Comparison of ENCODE assay signal across 8 cellular contexts in the genomic region with DNA sequence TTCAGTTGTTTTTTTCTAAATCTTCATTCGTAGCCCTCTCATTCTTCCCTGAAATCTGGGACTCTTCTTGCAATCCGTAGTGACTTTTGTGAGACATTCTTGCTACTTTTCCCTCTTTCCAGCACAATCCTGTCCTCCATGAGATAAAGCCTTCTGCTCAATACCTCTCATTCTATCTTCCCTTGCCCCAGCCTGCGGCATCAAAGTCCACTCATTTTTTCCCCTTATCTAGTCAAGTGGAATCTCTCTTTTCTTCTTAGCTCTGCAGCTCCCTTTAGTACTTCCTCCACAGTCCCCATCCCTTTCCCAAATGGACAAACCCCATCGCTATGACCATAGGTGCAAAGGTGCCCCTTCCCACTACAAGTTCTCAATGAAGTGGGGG.
"Had no signal": no experiment of that assay in that cellular context is flagged by ENCODE, and none has a peak within 500 bp of the region (broad histone marks: within the 10 kb centered on the region; RNA-seq: fewer than 3 reads in every experiment).

No MANE protein-coding gene starts in this region.

- H3K4me3 Mint-ChIP-seq: HFFc6, IgD-negative memory B cell had no signal

- H2AFZ ChIP-seq: GM23248 had no signal

- ATAC-seq: HCT116 had no signal

- H3K36me3 ChIP-seq: HAP-1 had no signal

- H3K4me1 ChIP-seq: HAP-1 had no signal

- DNase-seq: GM23248, GOT3, H7, HFFc6, KBM-7 had no signal

- H3K27ac ChIP-seq: GM23248 had no signal

- H3K4me3 ChIP-seq: GM23248, HAP-1 had no signal

- H3K36me3 Mint-ChIP-seq: IgD-negative memory B cell had no signal

- H3K27ac Mint-ChIP-seq: HFFc6, IgD-negative memory B cell had no signal

- H3K9ac ChIP-seq: GM23248 had no signal

- H3K9me3 Mint-ChIP-seq: HFFc6 had no signal

- H3K4me1 Mint-ChIP-seq: IgD-negative memory B cell had no signal

- H3K9me3 ChIP-seq: HAP-1 had no signal
